ENCODE assay signal across 9 cellular contexts in the genomic region with DNA sequence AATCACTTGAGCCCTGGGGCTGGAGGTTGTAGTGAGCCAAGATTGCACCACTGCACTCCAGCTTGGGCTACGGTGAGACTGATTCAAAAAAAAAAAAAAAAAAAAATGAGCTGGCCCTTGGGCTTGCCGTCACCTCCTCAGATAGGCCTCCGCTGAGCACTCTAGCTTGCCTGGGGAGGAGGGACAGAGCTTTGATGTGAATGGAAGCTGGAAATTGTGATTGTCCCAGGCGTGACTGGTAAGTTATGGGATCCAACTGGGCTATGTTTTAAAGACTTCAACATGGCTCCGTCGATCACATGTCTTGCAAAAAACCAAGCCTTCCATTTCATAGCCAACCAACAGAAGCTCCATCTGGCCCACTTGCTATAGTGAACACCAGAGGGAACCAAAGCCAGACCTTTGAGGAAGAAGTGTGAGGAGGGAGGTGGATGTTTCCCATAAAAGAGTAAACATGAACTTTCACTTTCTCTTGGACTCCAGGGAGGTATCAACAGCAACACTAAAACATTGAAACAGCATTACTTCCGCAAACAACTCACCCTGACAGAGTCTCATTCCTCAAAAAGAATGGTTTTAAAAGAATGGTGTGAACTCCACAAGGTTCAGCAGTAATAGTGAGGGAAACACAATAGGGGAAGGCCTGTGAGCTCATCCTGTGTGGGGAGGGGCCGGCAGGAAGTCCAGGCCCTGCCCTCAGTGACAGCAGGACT. TPM values are rescaled to one million over a fixed set of nuclear protein-coding genes. Genes with fewer than 3 reads are reported as not detected.
DNase-seq lines count a peak whose midpoint lies in the region; ATAC-seq, FAIRE-seq and TF ChIP-seq lines count a peak whose summit lies in the region.
"Had no signal": no experiment of that assay in that cellular context is flagged by ENCODE, and none has a peak within 500 bp of the region (broad histone marks: within the 10 kb centered on the region; RNA-seq: fewer than 3 reads in every experiment).

No MANE protein-coding gene starts in this region.

- DNase-seq in CD14-positive monocyte (ENCODE audit: low spot score) (peak; percentile 82), GM19239 (ENCODE audit: insufficient read length, low spot score) (peak; percentile 16), SKM-1 treated with dmso at 0.1 percent for 144 hours (lab: John Stamatoyannopoulos, UW; ENCODE audit: unreplicated experiment) (peak; percentile 22), Right ventricle myocardium superior (no peak), small intestine (peak; percentile 60)
- DNase-seq in activated T-helper 2 cell treated with anti-CD3 and anti-CD28 coated beads, Interferon-gamma antibody, Interleukin-2, Interleukin-4, amounts not matched to agents 10 μg/mL and 5 μg/mL and 100 μg/mL, durations not matched to agents 14 hours and 24 hours and 36 hours (ENCODE audit: low spot score): no peak
- DNase-seq in activated CD4-positive, alpha-beta T cell treated with anti-CD3 and anti-CD28 coated beads, Interleukin-2, amount 50 U/mL, for 48 hours: no peak

- no peaks in the 10 kb centered on the region for H3K27me3 ChIP-seq in small intestine (ENCODE audit: control insufficient read depth in 2 of 2, insufficient read depth in 2 of 2, low read length in 2 of 2)

- 81 to 89% (median 84%) methylated on average over 8 of the region's 8 CpGs for WGBS in small intestine, 3 donors

- ATAC-seq in HG03196 (IDR thresholded peaks at IDR 0.05; ENCODE audit: unreplicated experiment): peak; percentile 84
- ATAC-seq in Right ventricle myocardium superior (ENCODE audit: poor library complexity): peak; percentile 87

- peak overlapping the region in 1 of 2 donors; percentile 39 for H3K27ac ChIP-seq in small intestine (ENCODE audit: low read depth in 1 of 2, low read length in 1 of 2)

- peak overlapping the region; percentile 86 to 99 (median 92) for H3K27ac Mint-ChIP-seq in CD14-positive monocyte
- no peak overlapping the region for H3K27ac Mint-ChIP-seq in activated T-helper 2 cell treated with anti-CD3 and anti-CD28 coated beads, Interferon-gamma antibody, Interleukin-2, Interleukin-4, amounts not matched to agents 10 μg/mL and 5 μg/mL and 100 μg/mL, durations not matched to agents 14 hours and 24 hours and 36 hours

- peaks cover 6 to 17% (median 13%) of the 10 kb centered on the region in 7 donors for H3K9me3 Mint-ChIP-seq in CD14-positive monocyte
- H3K9me3 Mint-ChIP-seq in activated T-helper 2 cell treated with anti-CD3 and anti-CD28 coated beads, Interferon-gamma antibody, Interleukin-2, Interleukin-4, amounts not matched to agents 10 μg/mL and 5 μg/mL and 100 μg/mL, durations not matched to agents 14 hours and 24 hours and 36 hours: peaks cover 21% of the 10 kb centered on the region

- peak; percentile 87 for FAIRE-seq in GM19239 (lab: Jason Lieb, UNC)
- FAIRE-seq in small intestine (lab: Jason Lieb, UNC): no peak

- no peaks in the 10 kb centered on the region for H3K9me3 ChIP-seq in small intestine (ENCODE audit: control insufficient read depth, low read depth)

- H3K36me3 Mint-ChIP-seq in CD14-positive monocyte: peaks cover 1 to 4% of the 10 kb centered on the region in 2 donors
- H3K36me3 Mint-ChIP-seq in activated T-helper 2 cell treated with anti-CD3 and anti-CD28 coated beads, Interferon-gamma antibody, Interleukin-2, Interleukin-4, amounts not matched to agents 10 μg/mL and 5 μg/mL and 100 μg/mL, durations not matched to agents 14 hours and 24 hours and 36 hours (ENCODE audit: low read depth): peaks cover 3% of the 10 kb centered on the region
- H3K36me3 Mint-ChIP-seq: T-cell had no signal

- peak; percentile 72 for TF ChIP-seq CTCF in CD14-positive monocyte (IDR thresholded peaks at IDR 0.05)

- H3K27me3 Mint-ChIP-seq in CD14-positive monocyte (ENCODE audit: low read depth in 3 of 3): peaks cover 0 to 2% (median 0%) of the 10 kb centered on the region in 3 donors
- H3K27me3 Mint-ChIP-seq in activated T-helper 2 cell treated with anti-CD3 and anti-CD28 coated beads, Interferon-gamma antibody, Interleukin-2, Interleukin-4, amounts not matched to agents 10 μg/mL and 5 μg/mL and 100 μg/mL, durations not matched to agents 14 hours and 24 hours and 36 hours (ENCODE audit: low read depth): no peaks in the 10 kb centered on the region

- no peak overlapping the region for H3K4me3 ChIP-seq in small intestine (ENCODE audit: low read depth in 1 of 2, low read length in 2 of 2)

- intact Hi-C loops in CD14-positive monocyte (cut with micrococcal nuclease) (loop anchor here (10.0 kb wide), 2 partner anchors 75 to 195 kb away; no protein-coding TSS in a partner anchor), Right ventricle myocardium superior (cut with DNase I) (no loop called here)
- intact Hi-C loops in activated T-helper 2 cell treated with anti-CD3 and anti-CD28 coated beads, Interferon-gamma antibody, Interleukin-2, Interleukin-4, amounts not matched to agents 10 μg/mL and 5 μg/mL and 100 μg/mL, durations not matched to agents 14 hours and 24 hours and 36 hours (cut with micrococcal nuclease): loop anchor here (5.0 kb wide), 1 partner anchor 78 kb away; no protein-coding TSS in a partner anchor

- peak overlapping the region; percentile 58 to 71 for H3K4me3 Mint-ChIP-seq in CD14-positive monocyte
- H3K4me3 Mint-ChIP-seq in activated T-helper 2 cell treated with anti-CD3 and anti-CD28 coated beads, Interferon-gamma antibody, Interleukin-2, Interleukin-4, amounts not matched to agents 10 μg/mL and 5 μg/mL and 100 μg/mL, durations not matched to agents 14 hours and 24 hours and 36 hours (ENCODE audit: low read depth): no peak overlapping the region
- H3K4me3 Mint-ChIP-seq: T-cell had no signal

- H3K4me1 Mint-ChIP-seq in CD14-positive monocyte: peaks cover 40% of the 10 kb centered on the region
- H3K4me1 Mint-ChIP-seq in activated T-helper 2 cell treated with anti-CD3 and anti-CD28 coated beads, Interferon-gamma antibody, Interleukin-2, Interleukin-4, amounts not matched to agents 10 μg/mL and 5 μg/mL and 100 μg/mL, durations not matched to agents 14 hours and 24 hours and 36 hours (ENCODE audit: low read depth): peaks cover 9% of the 10 kb centered on the region

- H3K36me3 ChIP-seq in small intestine (ENCODE audit: control insufficient read depth in 2 of 2, insufficient read depth in 2 of 2, low read length in 2 of 2): no peaks in the 10 kb centered on the region

- no peaks in the 10 kb centered on the region for H3K4me1 ChIP-seq in small intestine (ENCODE audit: control insufficient read depth in 2 of 2, insufficient read depth in 1 of 2, low read depth in 1 of 2, low read length in 1 of 2)

RNA-seq across cellular contexts. Expression of a gene that starts 59.3 kb away (rescaled TPM):
- under 1 TPM in 1 of 2 donors, not detected in 1; 0.24 TPM for polyA plus RNA-seq in CD14-positive monocyte
- 0.91 TPM for total RNA-seq in Right ventricle myocardium superior
- under 1 TPM in 1 of 3 donors, not detected in 2; 0.46 TPM for polyA plus RNA-seq in small intestine
- 0.53 and 0.87 TPM in 2 replicates for total RNA-seq in activated T-helper 2 cell treated with anti-CD3 and anti-CD28 coated beads, Interferon-gamma antibody, Interleukin-2, Interleukin-4, amounts not matched to agents 10 μg/mL and 5 μg/mL and 100 μg/mL, durations not matched to agents 14 hours and 24 hours and 36 hours

Comparison
In these comparisons a context has a peak if more than half of its experiments do, and no peak if none do; other contexts are left out.
1. DNase-seq: peak in CD14-positive monocyte (single experiment), GM19239 (single experiment), SKM-1 treated with dmso at 0.1 percent for 144 hours (single experiment) and small intestine (single experiment); none in Right ventricle myocardium superior (single experiment), activated T-helper 2 cell treated with anti-CD3 and anti-CD28 coated beads, Interferon-gamma antibody, Interleukin-2, Interleukin-4, amounts not matched to agents 10 μg/mL and 5 μg/mL and 100 μg/mL, durations not matched to agents 14 hours and 24 hours and 36 hours (single experiment) and activated CD4-positive, alpha-beta T cell treated with anti-CD3 and anti-CD28 coated beads, Interleukin-2, amount 50 U/mL, for 48 hours (0 of 2).